22 cellular contexts compared by ENCODE assay signal in the genomic region with DNA sequence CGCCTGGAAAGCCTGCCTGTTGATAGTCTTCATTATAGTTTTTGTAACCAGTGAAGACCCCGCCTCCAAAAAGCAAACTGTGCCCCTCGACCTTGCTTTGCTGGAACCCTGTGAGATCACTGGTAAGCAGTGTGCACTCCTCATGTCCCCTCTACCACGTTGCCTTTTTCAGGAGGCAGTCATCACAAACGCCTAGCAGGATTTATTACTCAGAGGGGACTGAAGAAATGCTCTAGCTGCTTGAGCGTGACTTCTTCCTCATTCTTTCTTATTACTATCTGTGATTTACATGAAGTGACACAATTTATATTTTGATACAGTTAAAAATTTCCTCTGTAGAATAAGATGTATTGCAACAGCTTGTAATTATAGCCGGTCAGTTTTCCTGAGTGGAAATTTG. TPM values are rescaled to one million over a fixed set of nuclear protein-coding genes. Genes with fewer than 3 reads are reported as not detected.
A peak's percentile ranks its signal among the peaks of the same experiment; 100 is the strongest.
DNase-seq lines count a peak whose midpoint lies in the region; ATAC-seq lines count a peak whose summit lies in the region.
"Had no signal": no experiment of that assay in that cellular context is flagged by ENCODE, and none has a peak within 500 bp of the region (broad histone marks: within the 10 kb centered on the region; RNA-seq: fewer than 3 reads in every experiment).

No MANE protein-coding gene starts in this region.

- H2AFZ ChIP-seq in Karpas-422 (ENCODE audit: low read length): no peak overlapping the region
- H2AFZ ChIP-seq: GM23248 had no signal

- H3K4me3 ChIP-seq in Karpas-422 (ENCODE audit: low read length): no peak overlapping the region
- H3K4me3 ChIP-seq: A549, GM12878, GM23248 had no signal

- no peak overlapping the region for H3K27ac ChIP-seq in Karpas-422 (ENCODE audit: low read length)
- H3K27ac ChIP-seq: A549, GM23248 had no signal

- no peak overlapping the region for H3K4me3 Mint-ChIP-seq in stimulated activated naive B cell treated with anti-CD40 and anti-IgM and Interleukin-4, amounts not matched to agents 10 μg/mL and 1 μg/mL and 100 μg/mL, for 72 hours
- H3K4me3 Mint-ChIP-seq: CD4-positive, alpha-beta memory T cell; H9 had no signal

- no peaks in the 10 kb centered on the region for H3K9me2 ChIP-seq in Karpas-422 (replicated peaks; ENCODE audit: insufficient read depth, low read length)

- H3K36me3 Mint-ChIP-seq in stimulated activated naive B cell treated with anti-CD40 and anti-IgM and Interleukin-4, amounts not matched to agents 10 μg/mL and 1 μg/mL and 100 μg/mL, for 72 hours: no peaks in the 10 kb centered on the region
- H3K36me3 Mint-ChIP-seq: CD4-positive, alpha-beta memory T cell had no signal

- in situ Hi-C loops in Caki2 (cut with HindIII; ENCODE audit: low pct_unique_long_range_greater_than_20kb, low sequenced_read_pairs): no loop called here

- no peaks in the 10 kb centered on the region for H3K9me3 ChIP-seq in Karpas-422 (ENCODE audit: low read length)
- H3K9me3 ChIP-seq: A549 had no signal

- DNase-seq in Caki2 (ENCODE audit: low read depth) (peak; percentile 47), Karpas-422 (peak; percentile 41), kidney tubule cell (ENCODE audit: low spot score) (peak; percentile 80), NCI-H1105 treated with DMSO at 0.1 percent for 48 hours (lab: John Stamatoyannopoulos, UW) (no peak), NCI-H526 treated with DMSO at 0.1 percent for 48 hours (lab: John Stamatoyannopoulos, UW) (no peak)
- no peak for DNase-seq in stimulated activated naive B cell treated with anti-CD40 and anti-IgM and Interleukin-4, amounts not matched to agents 10 μg/mL and 1 μg/mL and 100 μg/mL, for 72 hours
- DNase-seq in effector CD4-positive, alpha-beta T cell: no peak
- DNase-seq: 8988T; ACHN; C1 segment of cervical spinal cord; CD4-positive, alpha-beta memory T cell; COR-L47; DMS 273 treated with DMSO at 0.1 percent for 48 hours; DMS79; EL; GDM1; GM23248; H9 had no signal

- no peak overlapping the region for H3K27ac Mint-ChIP-seq in stimulated activated naive B cell treated with anti-CD40 and anti-IgM and Interleukin-4, amounts not matched to agents 10 μg/mL and 1 μg/mL and 100 μg/mL, for 72 hours
- H3K27ac Mint-ChIP-seq: CD4-positive, alpha-beta memory T cell; H9 had no signal

- peaks cover 0 to 3% of the 10 kb centered on the region in 2 donors for H3K27me3 Mint-ChIP-seq in stimulated activated naive B cell treated with anti-CD40 and anti-IgM and Interleukin-4, amounts not matched to agents 10 μg/mL and 1 μg/mL and 100 μg/mL, for 72 hours

- H3K36me3 ChIP-seq in Karpas-422 (ENCODE audit: insufficient read depth, low read length): no peaks in the 10 kb centered on the region

- H3K9ac ChIP-seq in Karpas-422 (ENCODE audit: low read length): no peak overlapping the region
- H3K9ac ChIP-seq: GM23248 had no signal

- H3K27me3 ChIP-seq in Karpas-422 (ENCODE audit: low read length): no peaks in the 10 kb centered on the region

- H3K4me1 Mint-ChIP-seq in stimulated activated naive B cell treated with anti-CD40 and anti-IgM and Interleukin-4, amounts not matched to agents 10 μg/mL and 1 μg/mL and 100 μg/mL, for 72 hours: peaks cover 4 to 8% of the 10 kb centered on the region in 2 donors
- H3K4me1 Mint-ChIP-seq: CD4-positive, alpha-beta memory T cell had no signal

- no peak overlapping the region for H3K4me2 ChIP-seq in Karpas-422 (ENCODE audit: low read depth, low read length, poor library complexity, severe bottlenecking)
- H3K4me2 ChIP-seq: A549 had no signal

- no peaks in the 10 kb centered on the region for H4K20me1 ChIP-seq in Karpas-422 (ENCODE audit: insufficient read depth, low read depth, low read length)

- H3K79me2 ChIP-seq in Karpas-422 (ENCODE audit: low read length): no peaks in the 10 kb centered on the region

- peak; percentile 29 to 57 for ATAC-seq in stimulated activated naive B cell treated with anti-CD40 and anti-IgM and Interleukin-4, amounts not matched to agents 10 μg/mL and 1 μg/mL and 100 μg/mL, for 72 hours (replicated peaks)
- ATAC-seq: A549, GM12878, HCT116 had no signal

- no peaks in the 10 kb centered on the region for H3K4me1 ChIP-seq in Karpas-422 (ENCODE audit: low read length)

- no peaks in the 10 kb centered on the region for H3K9me3 Mint-ChIP-seq in stimulated activated naive B cell treated with anti-CD40 and anti-IgM and Interleukin-4, amounts not matched to agents 10 μg/mL and 1 μg/mL and 100 μg/mL, for 72 hours
- H3K9me3 Mint-ChIP-seq: H9 had no signal

RNA-seq across cellular contexts. Expression of a gene that starts 6.5 kb away (rescaled TPM):
- not detected in 2 replicates for total RNA-seq in Caki2 (2014; rRNA removed; shearing (Covaris generic); ENCODE audit: low replicate concordance)
- total RNA-seq in Karpas-422 (2014; rRNA removed; shearing (Covaris generic); ENCODE audit: low replicate concordance): not detected in 2 replicates
- total RNA-seq: CD4-positive, alpha-beta memory T cell; GM12878; GM23248; H4; H9 had no signal

RNA-seq across cellular contexts. Expression of a gene that starts 11.5 kb away (rescaled TPM):
- not detected in 2 replicates for total RNA-seq in Caki2 (2014; rRNA removed; shearing (Covaris generic); ENCODE audit: low replicate concordance)
- total RNA-seq in Karpas-422 (2014; rRNA removed; shearing (Covaris generic); ENCODE audit: low replicate concordance): not detected in 2 replicates
- total RNA-seq: CD4-positive, alpha-beta memory T cell; GM12878; H9 had no signal

RNA-seq across cellular contexts. Expression of a gene that starts 14.5 kb away (rescaled TPM):
- not detected in 2 replicates for total RNA-seq in Caki2 (2014; rRNA removed; shearing (Covaris generic); ENCODE audit: low replicate concordance)
- total RNA-seq in Karpas-422 (2014; rRNA removed; shearing (Covaris generic); ENCODE audit: low replicate concordance): not detected in 2 replicates
- total RNA-seq: CD4-positive, alpha-beta memory T cell; GM12878; GM23248; H4; H9 had no signal

RNA-seq across cellular contexts. Expression of a gene that starts 15.8 kb away (rescaled TPM):
- not detected in 2 replicates for total RNA-seq in Caki2 (2014; rRNA removed; shearing (Covaris generic); ENCODE audit: low replicate concordance)
- not detected in 2 replicates for total RNA-seq in Karpas-422 (2014; rRNA removed; shearing (Covaris generic); ENCODE audit: low replicate concordance)
- total RNA-seq: CD4-positive, alpha-beta memory T cell; GM12878; GM23248; H4; H9 had no signal

RNA-seq across cellular contexts. Expression of a gene that starts 19.2 kb away (rescaled TPM):
- total RNA-seq in Caki2 (2014; rRNA removed; shearing (Covaris generic); ENCODE audit: low replicate concordance): not detected in 2 replicates
- total RNA-seq in Karpas-422 (2014; rRNA removed; shearing (Covaris generic); ENCODE audit: low replicate concordance): not detected in 2 replicates
- total RNA-seq: CD4-positive, alpha-beta memory T cell; GM12878; GM23248; H4; H9 had no signal

Comparison
In these comparisons a context has a peak if more than half of its experiments do, and no peak if none do; other contexts are left out.
1. DNase-seq: peak in Caki2 (single experiment), Karpas-422 (single experiment) and kidney tubule cell (single experiment); none in stimulated activated naive B cell treated with anti-CD40 and anti-IgM and Interleukin-4, amounts not matched to agents 10 μg/mL and 1 μg/mL and 100 μg/mL, for 72 hours (single experiment), NCI-H1105 treated with DMSO at 0.1 percent for 48 hours (single experiment), NCI-H526 treated with DMSO at 0.1 percent for 48 hours (single experiment) and effector CD4-positive, alpha-beta T cell (single experiment).